Comparison of ENCODE assay signal across 21 cellular contexts in the genomic region with DNA sequence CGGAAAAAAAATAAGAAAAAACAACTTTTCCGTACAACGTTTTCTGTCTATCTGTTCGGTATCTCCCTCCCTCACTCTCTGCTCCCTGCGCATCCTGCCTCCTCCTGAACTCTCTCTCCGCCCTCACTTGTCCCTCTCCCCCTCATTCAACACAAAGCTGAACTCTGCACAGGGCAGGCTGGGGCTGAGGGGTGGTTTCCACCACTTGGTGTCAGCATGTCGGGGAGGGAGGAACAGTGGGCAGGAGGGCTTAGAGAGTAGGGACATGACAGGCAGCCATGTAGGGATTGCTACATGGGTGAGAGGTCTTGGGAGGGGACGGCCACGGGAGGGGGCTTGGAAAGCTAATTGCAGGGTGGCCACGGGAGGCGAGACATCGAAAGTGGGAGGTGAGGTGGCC. TPM values are rescaled to one million over a fixed set of nuclear protein-coding genes. Genes with fewer than 3 reads are reported as not detected.
A peak's percentile ranks its signal among the peaks of the same experiment; 100 is the strongest.
DNase-seq lines count a peak whose midpoint lies in the region; ATAC-seq and TF ChIP-seq lines count a peak whose summit lies in the region.
"Had no signal": no experiment of that assay in that cellular context is flagged by ENCODE, and none has a peak within 500 bp of the region (broad histone marks: within the 10 kb centered on the region; RNA-seq: fewer than 3 reads in every experiment).

No MANE protein-coding gene starts in this region.

- no peak for ATAC-seq in GM21717 (IDR thresholded peaks at IDR 0.05; ENCODE audit: unreplicated experiment)
- ATAC-seq: effector memory CD8-positive, alpha-beta T cell had no signal

- peak overlapping the region in 8 of 11 experiments; percentile 60 to 85 (median 76); a peak in 14 of 22 replicates for H3K27ac ChIP-seq in BLaER1 treated with 17β-estradiol and CSF1 and Interleukin-3, amounts not matched to agents 10 nM and 100 nM
- H3K27ac ChIP-seq in KOPT-K1 (ENCODE audit: low read depth, low read length, poor library complexity, severe bottlenecking) (peak overlapping the region; percentile 81), osteoblast (ENCODE audit: low read depth, low read length) (no peak overlapping the region)
- H3K27ac ChIP-seq: adrenal gland, SJCRH30 had no signal

- intact Hi-C loops in head of caudate nucleus (cut with DNase I): no loop called here

- H3K4me2 ChIP-seq in BLaER1 treated with 17β-estradiol and CSF1 and Interleukin-3, amounts not matched to agents 10 nM and 100 nM: peak overlapping the region; percentile 63 to 97 (median 91)
- H3K4me2 ChIP-seq in osteoblast (ENCODE audit: insufficient read depth, low read length): peak overlapping the region; percentile 60

- no peaks in the 10 kb centered on the region for H4K20me1 ChIP-seq in BLaER1 treated with 17β-estradiol and CSF1 and Interleukin-3, amounts not matched to agents 10 nM and 100 nM
- peaks cover 22% of the 10 kb centered on the region for H4K20me1 ChIP-seq in osteoblast (ENCODE audit: insufficient read depth, low read length)

- peaks cover 0 to 27% (median 0%) of the 10 kb centered on the region in 11 experiments; a peak in 8 of 22 replicates for H3K27me3 ChIP-seq in BLaER1 treated with 17β-estradiol and CSF1 and Interleukin-3, amounts not matched to agents 10 nM and 100 nM
- H3K27me3 ChIP-seq in osteoblast (ENCODE audit: insufficient read depth, low read length): no peaks in the 10 kb centered on the region
- H3K27me3 ChIP-seq: adrenal gland had no signal

- H3K9ac ChIP-seq in BLaER1 treated with 17β-estradiol and CSF1 and Interleukin-3, amounts not matched to agents 10 nM and 100 nM: peak overlapping the region in 8 of 11 experiments; percentile 11 to 79 (median 68); a peak in 11 of 22 replicates

- no peaks in the 10 kb centered on the region for H3K79me2 ChIP-seq in osteoblast (ENCODE audit: insufficient read depth, low read length)

- peak in 39 of 42 donors; percentile 16 to 85 (median 57) for DNase-seq in head of caudate nucleus
- peak; percentile 84 for DNase-seq in osteoblast (ENCODE audit: insufficient read length, low spot score, missing footprints)
- DNase-seq in stimulated activated CD4-positive, alpha-beta T cell treated with anti-CD3 and anti-CD28 coated beads, Interleukin-4, amount 100 ng/mL, for 24 hours: no peak
- no peak for DNase-seq in KBM-7
- no peak for DNase-seq in NCI-H2081 treated with DMSO at 0.1 percent for 48 hours (lab: John Stamatoyannopoulos, UW)
- DNase-seq: activated naive CD4-positive, alpha-beta T cell treated with Interleukin-2 at 50 U/mL for 16 hours; adrenal gland; Calu3; DND-41; effector memory CD8-positive, alpha-beta T cell; retina; SJCRH30; stimulated activated CD4-positive, alpha-beta T cell treated with anti-CD3 and anti-CD28 coated beads, Interleukin-2, amount 100 ng/mL, for 48 hours had no signal

- H3K9me3 ChIP-seq in BLaER1 treated with 17β-estradiol and CSF1 and Interleukin-3, amounts not matched to agents 10 nM and 100 nM (replicated peaks in 1 of 11): no peaks in the 10 kb centered on the region
- no peaks in the 10 kb centered on the region for H3K9me3 ChIP-seq in KOPT-K1 (ENCODE audit: insufficient read depth, low read length, poor library complexity, severe bottlenecking)
- H3K9me3 ChIP-seq in osteoblast (ENCODE audit: low read depth, low read length): no peaks in the 10 kb centered on the region
- H3K9me3 ChIP-seq: adrenal gland, heart left ventricle, SJCRH30 had no signal

- H2AFZ ChIP-seq in osteoblast (ENCODE audit: low read length): no peak overlapping the region

- TF ChIP-seq CTCF in osteoblast (IDR thresholded peaks at IDR 0.05; ENCODE audit: extremely low read depth, low read depth, low read length): no peak

- no peaks in the 10 kb centered on the region for H3K36me3 ChIP-seq in BLaER1 treated with 17β-estradiol and CSF1 and Interleukin-3, amounts not matched to agents 10 nM and 100 nM
- H3K36me3 ChIP-seq in KOPT-K1 (ENCODE audit: insufficient read depth, low read length) (no peaks in the 10 kb centered on the region), osteoblast (ENCODE audit: insufficient read depth, low read length) (peaks cover 5% of the 10 kb centered on the region)
- H3K36me3 ChIP-seq: adrenal gland, heart left ventricle, SJCRH30 had no signal

- H3K4me3 ChIP-seq in BLaER1 treated with 17β-estradiol and CSF1 and Interleukin-3, amounts not matched to agents 10 nM and 100 nM: peak overlapping the region in 1 of 10 experiments; percentile 21; a peak in 2 of 20 replicates
- peak overlapping the region; percentile 35 for H3K4me3 ChIP-seq in osteoblast (ENCODE audit: insufficient read depth, low read length)
- H3K4me3 ChIP-seq: SJCRH30 had no signal

- in situ Hi-C loops in KBM-7 (cut with MboI; ENCODE audit: low pct_unique_long_range_greater_than_20kb, low sequenced_read_pairs): no loop called here

- H3K4me1 ChIP-seq in BLaER1 treated with 17β-estradiol and CSF1 and Interleukin-3, amounts not matched to agents 10 nM and 100 nM: peaks cover 51 to 95% (median 86%) of the 10 kb centered on the region in 10 experiments
- peaks cover 14% of the 10 kb centered on the region for H3K4me1 ChIP-seq in osteoblast (ENCODE audit: insufficient read depth, low read length)
- H3K4me1 ChIP-seq: adrenal gland, SJCRH30 had no signal

RNA-seq across cellular contexts. Expression of a gene that starts 17.6 kb away (rescaled TPM):
- not detected in 2 replicates for total RNA-seq in osteoblast
- total RNA-seq: adrenal gland, Calu3, heart left ventricle, left colon, osteocyte, SJCRH30, ureter had no signal

RNA-seq across cellular contexts. Expression of a gene that starts 52.9 kb away (rescaled TPM):
- total RNA-seq in osteoblast: not detected in 2 replicates
- total RNA-seq: Calu3, heart left ventricle, mesenteric fat pad, osteocyte, SJCRH30 had no signal

Comparison
In these comparisons a context has a peak if more than half of its experiments do, and no peak if none do; other contexts are left out.
1. DNase-seq: peak in head of caudate nucleus (39 of 42) and osteoblast (single experiment); none in stimulated activated CD4-positive, alpha-beta T cell treated with anti-CD3 and anti-CD28 coated beads, Interleukin-4, amount 100 ng/mL, for 24 hours (single experiment), KBM-7 (single experiment) and NCI-H2081 treated with DMSO at 0.1 percent for 48 hours (single experiment).